9 cellular contexts compared by ENCODE assay signal in genomic region chr13:94710881-94711560, GRCh38. TPM values are rescaled to one million over a fixed set of nuclear protein-coding genes. Genes with fewer than 3 reads are reported as not detected.
DNase-seq lines count a peak whose midpoint lies in the region; ATAC-seq, FAIRE-seq and TF ChIP-seq lines count a peak whose summit lies in the region.
"Had no signal": no experiment of that assay in that cellular context is flagged by ENCODE, and none has a peak within 500 bp of the region (broad histone marks: within the 10 kb centered on the region; RNA-seq: fewer than 3 reads in every experiment).

No MANE protein-coding gene starts in this region.

- peaks cover 33% of the 10 kb centered on the region for H3K4me1 ChIP-seq in CD4-positive, CD25-positive, alpha-beta regulatory T cell (ENCODE audit: control insufficient read depth, insufficient read depth, low read length, poor library complexity, severe bottlenecking)
- peaks cover 0 to 9% of the 10 kb centered on the region in 2 donors for H3K4me1 ChIP-seq in kidney (ENCODE audit: control insufficient read depth in 1 of 2, insufficient read depth in 1 of 2, low read depth in 1 of 2, low read length in 2 of 2)
- H3K4me1 ChIP-seq in aorta (ENCODE audit: control insufficient read depth in 1 of 2, insufficient read depth in 2 of 2, low read length in 2 of 2), result no peaks in the 10 kb centered on the region
- H3K4me1 ChIP-seq in body of pancreas, result peaks cover 34% of the 10 kb centered on the region

- DNase-seq in CD4-positive, CD25-positive, alpha-beta regulatory T cell, result peak in 1 of 3 donors; percentile 33
- DNase-seq in kidney (peak; percentile 68), aorta (peak in 1 of 2 donors; percentile 36), body of pancreas (no peak), GF-D8 (lab: John Stamatoyannopoulos, UW) (no peak)

- peaks cover 0 to 7% (median 0%) of the 10 kb centered on the region in 7 donors for H3K9me3 Mint-ChIP-seq in CD4-positive, CD25-positive, alpha-beta regulatory T cell

- whole genome bisulfite sequencing in aorta, 2 donors, result 3 to 5% methylated on average over 80 to 81 of the region's 81 CpGs
- 6 to 15% methylated on average over 15 to 81 of the region's 81 CpGs for WGBS in body of pancreas, 2 donors

- peak overlapping the region in 2 of 4 donors; percentile 53 to 75 for H3K4me3 Mint-ChIP-seq in CD4-positive, CD25-positive, alpha-beta regulatory T cell

- FAIRE-seq in kidney (lab: Jason Lieb, UNC), result no peak

- no peaks in the 10 kb centered on the region for H3K36me3 Mint-ChIP-seq in CD4-positive, CD25-positive, alpha-beta regulatory T cell

- TF ChIP-seq CTCF in VCaP (conservative IDR thresholded peaks at IDR 0.05) (peak; percentile 70), kidney (IDR thresholded peaks at IDR 0.05; ENCODE audit: borderline replicate concordance, extremely low read depth, insufficient read depth) (no peak), body of pancreas (IDR thresholded peaks at IDR 0.05) (peak in 1 of 7 experiments; percentile 3)

- no peak overlapping the region for H3K27ac Mint-ChIP-seq in CD4-positive, CD25-positive, alpha-beta regulatory T cell

- peak; percentile 25 to 32 for ATAC-seq in CD4-positive, CD25-positive, alpha-beta regulatory T cell (ENCODE audit: low read depth in 2 of 2)
- peak; percentile 43 for ATAC-seq in GM18861 (IDR thresholded peaks at IDR 0.05; ENCODE audit: unreplicated experiment)
- peak; percentile 50 for ATAC-seq in HG03280 (IDR thresholded peaks at IDR 0.05; ENCODE audit: unreplicated experiment)
- no peak for ATAC-seq in aorta (ENCODE audit: low FRiP score)
- ATAC-seq in body of pancreas, result no peak

- no peaks in the 10 kb centered on the region for H3K36me3 ChIP-seq in CD4-positive, CD25-positive, alpha-beta regulatory T cell (ENCODE audit: control insufficient read depth, insufficient read depth, low read length)
- no peaks in the 10 kb centered on the region for H3K36me3 ChIP-seq in kidney (ENCODE audit: control insufficient read depth in 1 of 2, insufficient read depth in 2 of 2, low read length in 2 of 2)
- H3K36me3 ChIP-seq in aorta (ENCODE audit: control insufficient read depth in 1 of 2, insufficient read depth in 2 of 2, low read length in 1 of 2), result no peaks in the 10 kb centered on the region
- H3K36me3 ChIP-seq in body of pancreas (replicated peaks in 1 of 2; ENCODE audit: insufficient read depth in 1 of 2, low read depth in 2 of 2), result no peaks in the 10 kb centered on the region

- peaks cover 80% of the 10 kb centered on the region for H3K27me3 Mint-ChIP-seq in CD4-positive, CD25-positive, alpha-beta regulatory T cell

- peaks cover 51% of the 10 kb centered on the region for H3K27me3 ChIP-seq in CD4-positive, CD25-positive, alpha-beta regulatory T cell (ENCODE audit: control insufficient read depth, insufficient read depth, low read length)
- H3K27me3 ChIP-seq in aorta (ENCODE audit: control insufficient read depth in 1 of 2, insufficient read depth in 2 of 2, low read length in 1 of 2) (no peaks in the 10 kb centered on the region), body of pancreas (peaks cover 0 to 50% of the 10 kb centered on the region in 2 donors)

- no peak for TF ChIP-seq POLR2A in body of pancreas (IDR thresholded peaks at IDR 0.05)

- no peak overlapping the region for H3K4me3 ChIP-seq in CD4-positive, CD25-positive, alpha-beta regulatory T cell (ENCODE audit: low read depth, low read length)
- no peak overlapping the region for H3K4me3 ChIP-seq in kidney (ENCODE audit: low read length in 2 of 2)
- H3K4me3 ChIP-seq in aorta (ENCODE audit: low read length in 2 of 2), result peak overlapping the region; percentile 5 to 43
- H3K4me3 ChIP-seq in body of pancreas, result no peak overlapping the region

- H3K27ac ChIP-seq in CD4-positive, CD25-positive, alpha-beta regulatory T cell (ENCODE audit: insufficient read depth, low read length, poor library complexity, severe bottlenecking), result no peak overlapping the region
- no peak overlapping the region for H3K27ac ChIP-seq in VCaP
- no peak overlapping the region for H3K27ac ChIP-seq in kidney (ENCODE audit: low read depth in 2 of 2, low read length in 2 of 2)
- H3K27ac ChIP-seq in aorta (ENCODE audit: low read depth in 1 of 2, low read length in 2 of 2), result no peak overlapping the region
- no peak overlapping the region for H3K27ac ChIP-seq in body of pancreas

- peaks cover 12 to 34% (median 22%) of the 10 kb centered on the region in 4 donors for H3K4me1 Mint-ChIP-seq in CD4-positive, CD25-positive, alpha-beta regulatory T cell

- intact Hi-C loops in kidney (cut with DNase I) (no loop called here), aorta (cut with DNase I) (no loop called here), body of pancreas (cut with DNase I) (no loop called here)

- peaks cover 0 to 7% of the 10 kb centered on the region in 2 experiments for H3K9me3 ChIP-seq in CD4-positive, CD25-positive, alpha-beta regulatory T cell (ENCODE audit: control insufficient read depth in 2 of 2, low read length in 2 of 2)
- peaks cover 0 to 2% of the 10 kb centered on the region in 2 donors for H3K9me3 ChIP-seq in kidney (ENCODE audit: control insufficient read depth in 1 of 2, low read length in 2 of 2)
- H3K9me3 ChIP-seq in aorta (ENCODE audit: control insufficient read depth, low read length), result no peaks in the 10 kb centered on the region
- peaks cover 0 to 4% (median 0%) of the 10 kb centered on the region in 3 donors for H3K9me3 ChIP-seq in body of pancreas

- no peak overlapping the region for H3K9ac ChIP-seq in kidney (ENCODE audit: low read length in 2 of 2)

RNA-seq across cellular contexts. Expression of gene SOX21, which starts 1.3 kb away (rescaled TPM):
- total RNA-seq in CD4-positive, CD25-positive, alpha-beta regulatory T cell, result not detected
- not detected for polyA plus RNA-seq in CD4-positive, CD25-positive, alpha-beta regulatory T cell
- total RNA-seq in kidney, result not detected
- not detected for polyA plus RNA-seq in kidney (ENCODE audit: insufficient read depth, low read depth, low replicate concordance)
- total RNA-seq in aorta, result not detected
- polyA plus RNA-seq in aorta, result under 1 TPM in 1 of 2 donors, not detected in 1; 0.15 TPM
- under 1 TPM in 1 of 2 donors, not detected in 1; 0.26 TPM for total RNA-seq in body of pancreas
- total RNA-seq: LHCN-M2 had no signal

Comparison
In these comparisons a context has a peak if more than half of its experiments do, and no peak if none do; other contexts are left out.
1. ATAC-seq: peak in CD4-positive, CD25-positive, alpha-beta regulatory T cell (2 of 2), GM18861 (single experiment) and HG03280 (single experiment); none in aorta (single experiment) and body of pancreas (single experiment).
2. H3K4me3 ChIP-seq: peak in aorta (2 of 2); none in CD4-positive, CD25-positive, alpha-beta regulatory T cell (single experiment), kidney (0 of 2) and body of pancreas (0 of 2).